In genomic region chr17:48609754-48610281, GRCh38 we compare ENCODE assay signal across 1 cellular context.
TF ChIP-seq lines count a peak whose summit lies in the region.

No MANE protein-coding gene starts in this region.

TF ChIP-seq in HCT116, 20 proteins besides CTCF, POLR2A, EP300 and RAD21 (continued from another document):
- TF ChIP-seq REST (IDR thresholded peaks at IDR 0.05; ENCODE audit: low read depth) (no peak), SP1 (IDR thresholded peaks at IDR 0.05; ENCODE audit: low read depth) (no peak)
